21 cellular contexts compared by ENCODE assay signal in the genomic region with DNA sequence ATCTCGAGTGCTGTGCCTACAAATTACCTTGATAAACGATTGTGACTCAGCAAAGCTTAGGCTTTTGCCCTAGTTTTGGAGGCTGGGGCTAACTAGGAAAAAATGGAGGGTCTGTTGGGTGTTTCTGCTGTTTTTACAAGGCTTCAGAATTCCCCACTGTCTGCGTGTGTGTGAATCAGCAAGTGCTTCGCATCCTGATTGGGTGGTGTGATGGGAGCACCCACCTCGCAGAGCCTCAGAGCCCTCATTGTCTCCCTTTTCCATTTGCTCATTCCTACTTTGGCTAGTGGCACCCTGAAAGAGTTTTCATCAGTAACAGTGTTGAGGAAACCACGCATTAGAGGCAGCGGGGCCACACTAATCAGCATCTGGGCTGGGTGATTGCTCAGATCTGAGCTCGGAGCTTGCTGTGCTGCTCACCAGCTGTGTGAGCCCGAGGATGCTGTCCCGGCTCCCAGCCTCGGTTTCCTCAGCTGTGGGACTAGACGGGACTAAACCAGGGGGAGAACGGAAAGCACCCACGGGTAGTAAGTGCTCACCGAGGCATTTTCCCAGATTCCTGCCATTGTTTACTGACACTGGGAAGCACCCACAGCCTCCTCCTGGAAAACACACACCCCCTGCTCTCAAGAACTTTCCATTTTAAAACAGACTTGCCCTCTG. TPM values are rescaled to one million over a fixed set of nuclear protein-coding genes. Genes with fewer than 3 reads are reported as not detected.
"Had no signal": no experiment of that assay in that cellular context is flagged by ENCODE, and none has a peak within 500 bp of the region (broad histone marks: within the 10 kb centered on the region; RNA-seq: fewer than 3 reads in every experiment).

No MANE protein-coding gene starts in this region.

- H3K27ac ChIP-seq: ascending aorta, breast epithelium, prostate gland, VCaP had no signal

- H3K27me3 ChIP-seq: ascending aorta, breast epithelium, heart left ventricle had no signal

- H3K4me3 ChIP-seq: ascending aorta, breast epithelium, heart left ventricle, lung, prostate gland had no signal

- H3K4me1 ChIP-seq: breast epithelium, prostate gland had no signal

- ATAC-seq: activated CD8-positive, alpha-beta memory T cell treated with anti-CD3 and anti-CD28 coated beads, Interleukin-2, amount 10 ng/mL, durations not matched to agents 7 days and 5 days; heart left ventricle; left colon; stimulated activated memory B cell treated with anti-CD40 and anti-IgM and Interleukin-4, amounts not matched to agents 10 μg/mL and 1 μg/mL and 100 μg/mL, for 72 hours had no signal

- H3K9me3 ChIP-seq: ascending aorta, breast epithelium, heart left ventricle, prostate gland had no signal

- DNase-seq: activated CD4-positive, alpha-beta T cell treated with anti-CD3 and anti-CD28 coated beads, Interleukin-2, amount 50 U/mL, for 48 hours; activated CD8-positive, alpha-beta memory T cell treated with anti-CD3 and anti-CD28 coated beads, Interleukin-2, amount 10 ng/mL, durations not matched to agents 7 days and 5 days; activated naive CD4-positive, alpha-beta T cell treated with anti-CD3 and anti-CD28 coated beads, Interleukin-2, amount 10 ng/mL, durations not matched to agents 7 days and 5 days; activated T-cell treated with anti-CD3 and anti-CD28 coated beads, Interleukin-2, amount 50 U/mL, for 1 hour; cerebellar nuclear complex; effector memory CD4-positive, alpha-beta T cell; foreskin melanocyte; heart left ventricle; left colon; midbrain; stimulated activated CD4-positive, alpha-beta T cell treated with anti-CD3 and anti-CD28 coated beads, Interleukin-12 subunit alpha, Interleukin-12 subunit beta, amount 100 ng/mL, for 4 hours; T-helper 9 cell had no signal

- H3K36me3 ChIP-seq: ascending aorta, breast epithelium, heart left ventricle, prostate gland had no signal

RNA-seq across cellular contexts. Expression of gene GOLGA8S, which starts 40.6 kb away (rescaled TPM):
- total RNA-seq: ascending aorta, myocyte had no signal

RNA-seq across cellular contexts. Expression of gene GOLGA6L2, which starts 51.9 kb away (rescaled TPM):
- total RNA-seq: activated CD8-positive, alpha-beta memory T cell treated with anti-CD3 and anti-CD28 coated beads, Interleukin-2, amount 10 ng/mL, durations not matched to agents 7 days and 5 days; ascending aorta; breast epithelium; heart left ventricle; left colon; lung; myocyte; osteoblast; urinary bladder had no signal
